21 cellular contexts compared by ENCODE assay signal in the genomic region with DNA sequence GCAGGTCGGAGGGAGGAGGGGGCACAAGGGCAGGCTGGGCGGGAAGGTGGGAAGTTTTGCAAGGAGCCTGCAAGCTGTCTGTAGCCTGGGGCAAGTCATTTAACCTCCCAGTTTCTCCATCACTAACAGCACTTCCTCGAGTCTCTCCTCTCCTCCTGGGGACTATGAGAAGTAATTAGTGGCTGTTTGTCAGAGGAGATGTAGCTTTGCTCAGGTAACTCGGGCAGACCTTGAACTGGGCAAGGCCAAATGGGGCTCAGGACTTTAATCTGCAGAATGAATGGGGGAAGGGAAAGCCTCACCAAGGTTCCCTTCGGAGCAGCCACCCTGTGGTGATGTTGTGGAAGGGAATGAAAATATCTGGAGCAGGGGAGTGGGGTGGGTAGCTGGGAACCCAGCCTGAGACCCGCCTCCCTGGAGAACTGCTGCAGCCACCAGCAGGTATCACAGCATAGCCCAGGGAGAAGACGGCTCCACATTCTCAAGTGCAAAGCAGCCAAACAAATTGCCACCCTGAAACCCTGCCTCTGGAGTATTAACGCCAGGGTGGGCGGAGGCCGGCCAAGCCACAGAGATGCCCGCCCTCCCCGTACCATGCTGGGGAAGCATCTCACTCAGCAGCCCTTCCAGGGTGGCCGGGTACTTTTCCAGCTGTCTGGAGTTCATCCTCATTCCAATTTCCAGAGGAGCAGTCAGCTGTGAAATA. TPM values are rescaled to one million over a fixed set of nuclear protein-coding genes. Genes with fewer than 3 reads are reported as not detected.
DNase-seq lines count a peak whose midpoint lies in the region; ATAC-seq, FAIRE-seq and TF ChIP-seq lines count a peak whose summit lies in the region.
"Had no signal": no experiment of that assay in that cellular context is flagged by ENCODE, and none has a peak within 500 bp of the region (broad histone marks: within the 10 kb centered on the region; RNA-seq: fewer than 3 reads in every experiment).

No MANE protein-coding gene starts in this region.

- H3K36me3 ChIP-seq in BJ (ENCODE audit: control insufficient read depth, insufficient read depth, low read length) (no peaks in the 10 kb centered on the region), HEK293 (ENCODE audit: control insufficient read depth in 2 of 2, insufficient read depth in 1 of 2, low read length in 2 of 2) (no peaks in the 10 kb centered on the region), WERI-Rb-1 (no peaks in the 10 kb centered on the region)
- H3K36me3 ChIP-seq: colonic mucosa, left ventricle myocardium inferior, prostate gland had no signal

- POLR2A ChIA-PET in BJ (lab: Charles Lee) (no interaction called here), HEK293 (lab: Yijun Ruan, JAX) (no interaction called here)

- peak; percentile 12; the same call in 1 of the 2 replicates for TF ChIP-seq CTCF in BJ (IDR thresholded peaks at IDR 0.05; ENCODE audit: insufficient read depth, low read depth, low read length)
- no peak for TF ChIP-seq CTCF in HEK293 (tag by site-specific recombination; IDR thresholded peaks at IDR 0.05)
- TF ChIP-seq CTCF in WERI-Rb-1 (IDR thresholded peaks at IDR 0.05; ENCODE audit: low read depth, low read length): peak; percentile 64

- no peaks in the 10 kb centered on the region for H3K9me3 Mint-ChIP-seq in activated naive CD8-positive, alpha-beta T cell treated with anti-CD3 and anti-CD28 coated beads, Interleukin-2, amount 50 U/mL, for 24 hours
- H3K9me3 Mint-ChIP-seq: activated CD4-positive, alpha-beta T cell treated with anti-CD3 and anti-CD28 coated beads, Interleukin-2, amount 10 ng/mL, durations not matched to agents 24 days and 14 days had no signal

- no peaks in the 10 kb centered on the region for H3K4me1 Mint-ChIP-seq in activated naive CD8-positive, alpha-beta T cell treated with anti-CD3 and anti-CD28 coated beads, Interleukin-2, amount 50 U/mL, for 24 hours

- H3K27ac ChIP-seq in HEK293 (ENCODE audit: extremely low read depth, low read depth, low read length) (no peak overlapping the region), WERI-Rb-1 (peak overlapping the region; percentile 3)
- H3K27ac ChIP-seq: C4-2B, colonic mucosa, epithelial cell of prostate, left ventricle myocardium inferior, prostate gland, testis had no signal

- H3K4me1 ChIP-seq in HEK293 (ENCODE audit: control insufficient read depth, insufficient read depth, low read length): peaks cover 5% of the 10 kb centered on the region
- H3K4me1 ChIP-seq: colonic mucosa, left ventricle myocardium inferior had no signal

- no peak overlapping the region for H3K4me3 Mint-ChIP-seq in activated naive CD8-positive, alpha-beta T cell treated with anti-CD3 and anti-CD28 coated beads, Interleukin-2, amount 50 U/mL, for 24 hours
- H3K4me3 Mint-ChIP-seq: activated CD4-positive, alpha-beta T cell treated with anti-CD3 and anti-CD28 coated beads, Interleukin-2, amount 10 ng/mL, durations not matched to agents 24 days and 14 days; T-helper 17 cell had no signal

- FAIRE-seq in frontal cortex (lab: Jason Lieb, UNC): no peak
- FAIRE-seq: GM12878 had no signal

- no peaks in the 10 kb centered on the region for H3K36me3 Mint-ChIP-seq in activated naive CD8-positive, alpha-beta T cell treated with anti-CD3 and anti-CD28 coated beads, Interleukin-2, amount 50 U/mL, for 24 hours (ENCODE audit: low read depth)

- H3K27me3 Mint-ChIP-seq in activated naive CD8-positive, alpha-beta T cell treated with anti-CD3 and anti-CD28 coated beads, Interleukin-2, amount 50 U/mL, for 24 hours: peaks cover 2% of the 10 kb centered on the region

- H3K9me3 ChIP-seq in HEK293 (ENCODE audit: control insufficient read depth, insufficient read depth, low read depth, low read length): no peaks in the 10 kb centered on the region
- no peaks in the 10 kb centered on the region for H3K9me3 ChIP-seq in WERI-Rb-1 (ENCODE audit: severe bottlenecking)
- H3K9me3 ChIP-seq: colonic mucosa, left ventricle myocardium inferior, prostate gland, testis had no signal

- DNase-seq in BJ (ENCODE audit: low read depth): no peak
- peak; percentile 88 for DNase-seq in WERI-Rb-1
- peak; percentile 43 for DNase-seq in left kidney (ENCODE audit: low read depth, low spot score)
- no peak for DNase-seq in frontal cortex (ENCODE audit: low spot score in 2 of 2)
- DNase-seq in activated naive CD8-positive, alpha-beta T cell treated with anti-CD3 and anti-CD28 coated beads, Interleukin-2, amount 50 U/mL, for 24 hours: no peak
- DNase-seq: activated CD4-positive, alpha-beta T cell treated with anti-CD3 and anti-CD28 coated beads, Interleukin-2, amount 10 ng/mL, durations not matched to agents 24 days and 14 days; amniotic stem cell; colonic mucosa; glutamatergic neuron; left ventricle myocardium inferior; T-helper 17 cell; testis had no signal

- CTCF ChIA-PET in BJ (lab: Yijun Ruan, JAX) (interaction anchor here (0.8 to 2.4 kb wide), 3 partner anchors 11 to 232 kb away, joined by 3 to 7 read pairs (median 3); no protein-coding TSS in a partner anchor), HEK293 (lab: Yijun Ruan, JAX) (interaction anchor here (0.5 to 2.5 kb wide), 11 partner anchors 9 to 643 kb away, joined by 3 to 15 read pairs (median 4); a partner anchor contains a TSS)

- H3K27ac Mint-ChIP-seq in activated naive CD8-positive, alpha-beta T cell treated with anti-CD3 and anti-CD28 coated beads, Interleukin-2, amount 50 U/mL, for 24 hours: no peak overlapping the region
- H3K27ac Mint-ChIP-seq: activated CD4-positive, alpha-beta T cell treated with anti-CD3 and anti-CD28 coated beads, Interleukin-2, amount 10 ng/mL, durations not matched to agents 24 days and 14 days; T-helper 17 cell had no signal

- no peak overlapping the region for H3K4me3 ChIP-seq in BJ (ENCODE audit: low read depth, low read length)
- H3K4me3 ChIP-seq in HEK293 (ENCODE audit: low read depth, low read length): no peak overlapping the region
- H3K4me3 ChIP-seq in WERI-Rb-1 (ENCODE audit: low read depth, low read length): no peak overlapping the region
- H3K4me3 ChIP-seq: colonic mucosa, GM12878, left ventricle myocardium inferior, prostate gland, testis had no signal

- ATAC-seq in HG03097 (IDR thresholded peaks at IDR 0.05; ENCODE audit: low FRiP score, unreplicated experiment): no peak
- ATAC-seq in HG02678 (IDR thresholded peaks at IDR 0.05; ENCODE audit: unreplicated experiment): no peak
- ATAC-seq in activated naive CD8-positive, alpha-beta T cell treated with anti-CD3 and anti-CD28 coated beads, Interleukin-2, amount 50 U/mL, for 24 hours: no peak
- ATAC-seq: GM12878, T-helper 17 cell had no signal

- H3K27me3 ChIP-seq in BJ (ENCODE audit: control insufficient read depth, insufficient read depth, low read length): peaks cover 1% of the 10 kb centered on the region; the same call in 1 of the 2 replicates
- no peaks in the 10 kb centered on the region for H3K27me3 ChIP-seq in WERI-Rb-1 (ENCODE audit: insufficient read depth, low read depth, severe bottlenecking)
- H3K27me3 ChIP-seq: colonic mucosa, testis had no signal

TF ChIP-seq in HEK293, 187 proteins besides CTCF, POLR2A, EP300 and RAD21:
- TF ChIP-seq ZIC2 (tag by site-specific recombination; IDR thresholded peaks at IDR 0.05) (peak; percentile 70), ZFHX2 (tag by site-specific recombination; conservative IDR thresholded peaks at IDR 0.05) (peak; percentile 37; the same call in 1 of the 2 replicates), ZBTB21 (tag by site-specific recombination; IDR thresholded peaks at IDR 0.05) (no peak), EGR2 (tag by site-specific recombination; IDR thresholded peaks at IDR 0.05; ENCODE audit: low read depth) (peak; percentile 23; the same call in 1 of the 2 replicates)

RNA-seq across cellular contexts. Expression of a gene that starts 6.1 kb away (rescaled TPM):
- 59.8 and 62.2 TPM in 2 replicates for polyA plus RNA-seq in BJ (2011; rRNA removed)
- polyA minus RNA-seq in BJ (2011; rRNA and poly(A)+ RNA removed): 38.0 and 43.2 TPM in 2 replicates
- 29.3 TPM for total RNA-seq in frontal cortex

RNA-seq across cellular contexts. Expression of a gene that starts 8.7 kb away (rescaled TPM):
- not detected in 2 replicates for polyA plus RNA-seq in BJ (2011; rRNA removed)
- polyA minus RNA-seq in BJ (2011; rRNA and poly(A)+ RNA removed): not detected in 2 replicates
- not detected for total RNA-seq in frontal cortex
- total RNA-seq: activated CD4-positive, alpha-beta T cell treated with anti-CD3 and anti-CD28 coated beads, Interleukin-2, amount 10 ng/mL, durations not matched to agents 24 days and 14 days; GM12878; HT1080; left ventricle myocardium inferior; myocyte; prostate gland; T-helper 17 cell; testis had no signal
- polyA plus RNA-seq: GM12878 had no signal

RNA-seq across cellular contexts. Expression of a gene that starts 48.4 kb away (rescaled TPM):
- polyA plus RNA-seq in BJ (2011; rRNA removed): 0.58 and 0.75 TPM in 2 replicates
- polyA minus RNA-seq in BJ (2011; rRNA and poly(A)+ RNA removed): 1.0 and 1.9 TPM in 2 replicates
- total RNA-seq in frontal cortex: not detected
- total RNA-seq: activated CD4-positive, alpha-beta T cell treated with anti-CD3 and anti-CD28 coated beads, Interleukin-2, amount 10 ng/mL, durations not matched to agents 24 days and 14 days; GM12878; HT1080; T-helper 17 cell had no signal

Comparison
In these comparisons a context has a peak if more than half of its experiments do, and no peak if none do; other contexts are left out.
1. DNase-seq: peak in WERI-Rb-1 (single experiment) and left kidney (single experiment); none in BJ (single experiment), frontal cortex (0 of 2) and activated naive CD8-positive, alpha-beta T cell treated with anti-CD3 and anti-CD28 coated beads, Interleukin-2, amount 50 U/mL, for 24 hours (single experiment).